ENCODE assay signal across 8 cellular contexts in genomic region chr2:24122356-24123211, GRCh38. TPM values are rescaled to one million over a fixed set of nuclear protein-coding genes. Genes with fewer than 3 reads are reported as not detected.
A peak's percentile ranks its signal among the peaks of the same experiment; 100 is the strongest.
DNase-seq lines count a peak whose midpoint lies in the region; ATAC-seq and TF ChIP-seq lines count a peak whose summit lies in the region.

No MANE protein-coding gene starts in this region.

- POLR2A ChIA-PET in activated CD8-positive, alpha-beta T cell treated with anti-CD3 and anti-CD28 coated beads, Interleukin-2, amount 10 ng/mL, durations not matched to agents 7 days and 5 days (lab: Charles Lee) = interaction anchor here (0.7 to 1.4 kb wide), 3 partner anchors 12 to 40 kb away, joined by 3 to 8 read pairs (median 5); partner anchors contain the start of gene TP53I3

- H3K27me3 ChIP-seq in right atrium auricular region = no peaks in the 10 kb centered on the region
- peaks cover 3% of the 10 kb centered on the region for H3K27me3 ChIP-seq in iPS-15b (ENCODE audit: control insufficient read depth, insufficient read depth, low read length)

- H3K36me3 Mint-ChIP-seq in activated CD8-positive, alpha-beta T cell treated with anti-CD3 and anti-CD28 coated beads, Interleukin-2, amount 10 ng/mL, durations not matched to agents 7 days and 5 days (ENCODE audit: low read depth) = peaks cover 4% of the 10 kb centered on the region
- no peaks in the 10 kb centered on the region for H3K36me3 Mint-ChIP-seq in stimulated activated naive B cell treated with anti-CD40 and anti-IgM and Interleukin-4, amounts not matched to agents 10 μg/mL and 1 μg/mL and 100 μg/mL, for 72 hours

- H3K4me3 Mint-ChIP-seq in activated CD8-positive, alpha-beta T cell treated with anti-CD3 and anti-CD28 coated beads, Interleukin-2, amount 10 ng/mL, durations not matched to agents 7 days and 5 days = peak overlapping the region; percentile 79
- H3K4me3 Mint-ChIP-seq in stimulated activated naive B cell treated with anti-CD40 and anti-IgM and Interleukin-4, amounts not matched to agents 10 μg/mL and 1 μg/mL and 100 μg/mL, for 72 hours = peak overlapping the region; percentile 87 to 94

- H3K9ac ChIP-seq in iPS-15b (ENCODE audit: low read depth, low read length) = peak overlapping the region; percentile 26

- peak overlapping the region; percentile 58 for H3K27ac Mint-ChIP-seq in activated CD8-positive, alpha-beta T cell treated with anti-CD3 and anti-CD28 coated beads, Interleukin-2, amount 10 ng/mL, durations not matched to agents 7 days and 5 days
- peak overlapping the region; percentile 91 for H3K27ac Mint-ChIP-seq in stimulated activated naive B cell treated with anti-CD40 and anti-IgM and Interleukin-4, amounts not matched to agents 10 μg/mL and 1 μg/mL and 100 μg/mL, for 72 hours

- peak overlapping the region; percentile 92 to 96 for H3K27ac ChIP-seq in right atrium auricular region

- peak overlapping the region; percentile 65 to 77 for H3K4me3 ChIP-seq in right atrium auricular region
- H3K4me3 ChIP-seq in iPS-15b (ENCODE audit: low read depth, low read length) = peak overlapping the region; percentile 90

- CTCF ChIA-PET in activated CD8-positive, alpha-beta T cell treated with anti-CD3 and anti-CD28 coated beads, Interleukin-2, amount 10 ng/mL, durations not matched to agents 7 days and 5 days (lab: Charles Lee) = interaction anchor here (1.2 to 4.7 kb wide), 3 partner anchors 16 to 299 kb away, joined by 4 to 31 read pairs (median 15); partner anchors contain the start of gene TP53I3

- no peak for TF ChIP-seq CTCF in right atrium auricular region (IDR thresholded peaks at IDR 0.05)

- no peaks in the 10 kb centered on the region for H3K27me3 Mint-ChIP-seq in activated CD8-positive, alpha-beta T cell treated with anti-CD3 and anti-CD28 coated beads, Interleukin-2, amount 10 ng/mL, durations not matched to agents 7 days and 5 days (ENCODE audit: low read depth)
- H3K27me3 Mint-ChIP-seq in stimulated activated naive B cell treated with anti-CD40 and anti-IgM and Interleukin-4, amounts not matched to agents 10 μg/mL and 1 μg/mL and 100 μg/mL, for 72 hours = no peaks in the 10 kb centered on the region

- H3K9me3 ChIP-seq in right atrium auricular region (no peaks in the 10 kb centered on the region), iPS-15b (ENCODE audit: control insufficient read depth, insufficient read depth, low read length) (no peaks in the 10 kb centered on the region)

- DNase-seq in right atrium auricular region (ENCODE audit: low spot score) (no peak), left ventricle myocardium superior (no peak), hepatic stellate cell (ENCODE audit: low spot score) (no peak)
- DNase-seq in activated CD8-positive, alpha-beta T cell treated with anti-CD3 and anti-CD28 coated beads, Interleukin-2, amount 10 ng/mL, durations not matched to agents 7 days and 5 days = no peak
- DNase-seq in stimulated activated naive B cell treated with anti-CD40 and anti-IgM and Interleukin-4, amounts not matched to agents 10 μg/mL and 1 μg/mL and 100 μg/mL, for 72 hours = no peak

- H3K4me1 ChIP-seq in right atrium auricular region = peaks cover 0 to 30% of the 10 kb centered on the region in 2 donors
- no peaks in the 10 kb centered on the region for H3K4me1 ChIP-seq in iPS-15b (ENCODE audit: control insufficient read depth, insufficient read depth, low read length)

- intact Hi-C loops in left ventricle myocardium superior (cut with micrococcal nuclease) = no loop called here

- H3K36me3 ChIP-seq in right atrium auricular region = no peaks in the 10 kb centered on the region
- H3K36me3 ChIP-seq in iPS-15b (ENCODE audit: control insufficient read depth, insufficient read depth, low read length) = no peaks in the 10 kb centered on the region

- no peak for ATAC-seq in left ventricle myocardium superior
- ATAC-seq in activated CD8-positive, alpha-beta T cell treated with anti-CD3 and anti-CD28 coated beads, Interleukin-2, amount 10 ng/mL, durations not matched to agents 7 days and 5 days = no peak
- ATAC-seq in stimulated activated naive B cell treated with anti-CD40 and anti-IgM and Interleukin-4, amounts not matched to agents 10 μg/mL and 1 μg/mL and 100 μg/mL, for 72 hours (replicated peaks) = no peak
- no peak for ATAC-seq in HG02798 (IDR thresholded peaks at IDR 0.05; ENCODE audit: poor library complexity, unreplicated experiment)
- ATAC-seq in HG02938 (IDR thresholded peaks at IDR 0.05; ENCODE audit: unreplicated experiment) = no peak

- no peaks in the 10 kb centered on the region for H3K9me3 Mint-ChIP-seq in activated CD8-positive, alpha-beta T cell treated with anti-CD3 and anti-CD28 coated beads, Interleukin-2, amount 10 ng/mL, durations not matched to agents 7 days and 5 days (ENCODE audit: insufficient read depth)
- H3K9me3 Mint-ChIP-seq in stimulated activated naive B cell treated with anti-CD40 and anti-IgM and Interleukin-4, amounts not matched to agents 10 μg/mL and 1 μg/mL and 100 μg/mL, for 72 hours = no peaks in the 10 kb centered on the region

- peaks cover 14% of the 10 kb centered on the region for H3K4me1 Mint-ChIP-seq in activated CD8-positive, alpha-beta T cell treated with anti-CD3 and anti-CD28 coated beads, Interleukin-2, amount 10 ng/mL, durations not matched to agents 7 days and 5 days (ENCODE audit: low read depth)
- peaks cover 12 to 24% of the 10 kb centered on the region in 2 donors for H3K4me1 Mint-ChIP-seq in stimulated activated naive B cell treated with anti-CD40 and anti-IgM and Interleukin-4, amounts not matched to agents 10 μg/mL and 1 μg/mL and 100 μg/mL, for 72 hours

RNA-seq across cellular contexts. Expression of gene PFN4, which starts 0.6 kb away (rescaled TPM):
- total RNA-seq in right atrium auricular region (under 1 TPM in 1 of 2 donors, not detected in 1; 0.39 TPM), left ventricle myocardium superior (0.62 TPM)
- total RNA-seq in activated CD8-positive, alpha-beta T cell treated with anti-CD3 and anti-CD28 coated beads, Interleukin-2, amount 10 ng/mL, durations not matched to agents 7 days and 5 days = under 1 TPM in 1 of 2 experiments, not detected in 1; 0.26 TPM

RNA-seq across cellular contexts. Expression of gene FAM228B, which starts 0.7 kb away (rescaled TPM):
- 10 to 100 TPM; 15.6 to 31.1 TPM for total RNA-seq in right atrium auricular region
- 27.3 TPM for total RNA-seq in left ventricle myocardium superior
- total RNA-seq in activated CD8-positive, alpha-beta T cell treated with anti-CD3 and anti-CD28 coated beads, Interleukin-2, amount 10 ng/mL, durations not matched to agents 7 days and 5 days = 1 to 10 TPM; 6.2 to 6.9 TPM

RNA-seq across cellular contexts. Expression of gene TP53I3, which starts 38.0 kb away (rescaled TPM):
- total RNA-seq in right atrium auricular region = 1 to 10 TPM; 8.0 to 8.7 TPM
- total RNA-seq in left ventricle myocardium superior = 13.3 TPM
- total RNA-seq in activated CD8-positive, alpha-beta T cell treated with anti-CD3 and anti-CD28 coated beads, Interleukin-2, amount 10 ng/mL, durations not matched to agents 7 days and 5 days = 1 to 10 TPM; 5.3 to 6.5 TPM

RNA-seq across cellular contexts. Expression of gene SF3B6, which starts 46.5 kb away (rescaled TPM):
- 10 to 100 TPM; 71.2 to 74.8 TPM for total RNA-seq in right atrium auricular region
- total RNA-seq in left ventricle myocardium superior = 58.2 TPM
- total RNA-seq in activated CD8-positive, alpha-beta T cell treated with anti-CD3 and anti-CD28 coated beads, Interleukin-2, amount 10 ng/mL, durations not matched to agents 7 days and 5 days = 10 to 100 TPM; 94.6 to 96.2 TPM

RNA-seq across cellular contexts. Expression of gene FAM228A, which starts 52.3 kb away (rescaled TPM):
- total RNA-seq in right atrium auricular region (1 to 10 TPM in 1 of 2 donors, under 1 TPM in 1; 0.51 to 1.8 TPM), left ventricle myocardium superior (0.15 TPM)
- total RNA-seq in activated CD8-positive, alpha-beta T cell treated with anti-CD3 and anti-CD28 coated beads, Interleukin-2, amount 10 ng/mL, durations not matched to agents 7 days and 5 days = not detected
